21 cellular contexts compared by ENCODE assay signal in genomic region chr18:72819050-72819449, GRCh38. TPM values are rescaled to one million over a fixed set of nuclear protein-coding genes. Genes with fewer than 3 reads are reported as not detected.
"Had no signal": no experiment of that assay in that cellular context is flagged by ENCODE, and none has a peak within 500 bp of the region (broad histone marks: within the 10 kb centered on the region; RNA-seq: fewer than 3 reads in every experiment).

No MANE protein-coding gene starts in this region.

- ATAC-seq: heart right ventricle; naive thymus-derived CD8-positive, alpha-beta T cell; psoas muscle; right lobe of liver; stimulated activated effector memory CD8-positive, alpha-beta T cell treated with anti-CD3 and anti-CD28 coated beads, Interleukin-12 subunit alpha, Interleukin-12 subunit beta, amount 100 ng/mL, for 72 hours; stimulated activated naive CD8-positive, alpha-beta T cell treated with anti-CD3 and anti-CD28 coated beads, Interleukin-15, Interleukin-2, amounts not matched to agents 100 U/mL and 50 U/mL, for 24 hours had no signal

- DNase-seq: effector CD4-positive, alpha-beta T cell; endodermal cell; erythroblast; heart right ventricle; hypothalamus; kidney glomerular epithelial cell; mesendoderm; naive thymus-derived CD8-positive, alpha-beta T cell; psoas muscle; retina; right lobe of liver; stimulated activated CD4-positive, alpha-beta T cell treated with anti-CD3 and anti-CD28 coated beads, Interleukin-4, amount 100 ng/mL, for 1 hour; stimulated activated CD8-positive, alpha-beta memory T cell treated with anti-CD3 and anti-CD28 coated beads, Interleukin-4, amount 100 ng/mL, for 48 hours; stimulated activated naive CD8-positive, alpha-beta T cell treated with anti-CD3 and anti-CD28 coated beads, Interleukin-15, Interleukin-2, amounts not matched to agents 100 U/mL and 50 U/mL, for 24 hours; thyroid gland had no signal

RNA-seq across cellular contexts. Expression of gene NETO1, which starts 48.7 kb away (rescaled TPM):
- total RNA-seq: dermis microvascular lymphatic vessel endothelial cell, endothelial cell of umbilical vein, liver, lung microvascular endothelial cell, osteoblast, psoas muscle, right lobe of liver had no signal
